In genomic region chr4:4427886-4428285, GRCh38 we compare ENCODE assay signal across 18 cellular contexts. TPM values are rescaled to one million over a fixed set of nuclear protein-coding genes. Genes with fewer than 3 reads are reported as not detected.
DNase-seq lines count a peak whose midpoint lies in the region; ATAC-seq and TF ChIP-seq lines count a peak whose summit lies in the region.
"Had no signal": no experiment of that assay in that cellular context is flagged by ENCODE, and none has a peak within 500 bp of the region (broad histone marks: within the 10 kb centered on the region; RNA-seq: fewer than 3 reads in every experiment).

No MANE protein-coding gene starts in this region.

- H3K27me3 ChIP-seq in HCT116 (ENCODE audit: insufficient read depth, low read length) = no peaks in the 10 kb centered on the region
- no peaks in the 10 kb centered on the region for H3K27me3 ChIP-seq in layer of hippocampus (ENCODE audit: control insufficient read depth, insufficient read depth, low read length)
- no peaks in the 10 kb centered on the region for H3K27me3 ChIP-seq in smooth muscle cell (ENCODE audit: low read depth)
- H3K27me3 ChIP-seq: SJSA1 had no signal

- H3K27me3 Mint-ChIP-seq in T-helper 17 cell = no peaks in the 10 kb centered on the region

- H3K79me2 ChIP-seq in HCT116 (ENCODE audit: insufficient read depth, low read length) (no peaks in the 10 kb centered on the region), smooth muscle cell (ENCODE audit: low read depth) (no peaks in the 10 kb centered on the region)

- H3K9me3 ChIP-seq in HCT116 (ENCODE audit: control insufficient read depth in 1 of 2, insufficient read depth in 1 of 2, low read depth in 1 of 2, low read length in 2 of 2) = no peaks in the 10 kb centered on the region
- no peaks in the 10 kb centered on the region for H3K9me3 ChIP-seq in T-helper 17 cell (ENCODE audit: control insufficient read depth, low read length, poor library complexity, severe bottlenecking)
- H3K9me3 ChIP-seq in smooth muscle cell (replicated peaks; ENCODE audit: low read depth) = no peaks in the 10 kb centered on the region
- H3K9me3 ChIP-seq: SJSA1 had no signal

- CTCF ChIA-PET in HCT116 (lab: Charles Lee) = no interaction called here

- TF ChIP-seq POLR2A in HCT116 (IDR thresholded peaks at IDR 0.05; ENCODE audit: borderline replicate concordance, extremely low read depth, insufficient read depth, insufficient read length) = no peak

- H3K9me2 ChIP-seq in HCT116 (ENCODE audit: insufficient read depth) = no peaks in the 10 kb centered on the region

- BruUV-seq in HCT116 (replicated peaks; lab: Mats Ljungman, UMichigan) = no TSS peak

- TF ChIP-seq RAD21 in HCT116 (IDR thresholded peaks at IDR 0.05; ENCODE audit: low read depth) = no peak

- POLR2A ChIA-PET in HCT116 (lab: Charles Lee) = no interaction called here

- no peaks in the 10 kb centered on the region for H3F3A ChIP-seq in smooth muscle cell (ENCODE audit: low read depth)

- no peak overlapping the region for H2AFZ ChIP-seq in HCT116 (ENCODE audit: low read depth, low read length, poor library complexity, severe bottlenecking)
- H2AFZ ChIP-seq in smooth muscle cell (ENCODE audit: low read depth) = no peak overlapping the region
- H2AFZ ChIP-seq: PC-9 had no signal

- H3K27ac Mint-ChIP-seq in T-helper 17 cell = peak overlapping the region; percentile 91
- H3K27ac Mint-ChIP-seq: CD14-positive monocyte, H9 had no signal

- no peak for DNase-seq in HCT116 (ENCODE audit: low read depth, low spot score)
- DNase-seq in T-helper 17 cell = no peak
- DNase-seq in smooth muscle cell (lab: John Stamatoyannopoulos, UW; ENCODE audit: unreplicated experiment) = no peak
- DNase-seq in NCI-H1694 (lab: John Stamatoyannopoulos, UW) = no peak
- DNase-seq in HT-29 (ENCODE audit: low spot score) = no peak
- DNase-seq in substantia nigra (lab: John Stamatoyannopoulos, UW) = no peak
- DNase-seq: ACHN, AML-193, COR-L47, H9, NCI-H1417 treated with DMSO at 0.1 percent for 48 hours, NCI-H2029, NCI-H510A treated with DMSO at 0.1 percent for 48 hours, PC-9 had no signal

- H3K4me1 Mint-ChIP-seq in T-helper 17 cell = peaks cover 17% of the 10 kb centered on the region
- H3K4me1 Mint-ChIP-seq: CD14-positive monocyte had no signal

- no peak for TF ChIP-seq CTCF in HCT116 (IDR thresholded peaks at IDR 0.05 in 2 of 3, conservative IDR thresholded peaks at IDR 0.05 in 1 of 3; ENCODE audit: borderline replicate concordance in 1 of 3, insufficient read depth in 1 of 3, low read depth in 2 of 3, low read length in 2 of 3)
- TF ChIP-seq CTCF in smooth muscle cell (IDR thresholded peaks at IDR 0.05; ENCODE audit: borderline replicate concordance, insufficient read depth, poor library complexity, severe bottlenecking) = no peak

- intact Hi-C loops in HCT116 (cut with micrococcal nuclease) = no loop called here

- H3K36me3 ChIP-seq in HCT116 (ENCODE audit: control insufficient read depth in 1 of 2, insufficient read depth in 2 of 2, low read length in 2 of 2) = no peaks in the 10 kb centered on the region; a peak in 1 of 4 replicates
- H3K36me3 ChIP-seq in smooth muscle cell (ENCODE audit: low read depth) = no peaks in the 10 kb centered on the region

- peaks cover 0 to 27% of the 10 kb centered on the region in 2 experiments; a peak in 1 of 4 replicates for H3K4me1 ChIP-seq in HCT116 (ENCODE audit: control insufficient read depth in 1 of 2, insufficient read depth in 2 of 2, low read length in 2 of 2)
- peaks cover 9% of the 10 kb centered on the region for H3K4me1 ChIP-seq in smooth muscle cell (ENCODE audit: low read depth)

- peaks cover 2% of the 10 kb centered on the region for H3K36me3 Mint-ChIP-seq in T-helper 17 cell (ENCODE audit: low read depth)

- no peak; the same call in 1 of the 2 replicates for ATAC-seq in HCT116
- ATAC-seq in T-helper 17 cell = no peak
- ATAC-seq: K562 had no signal

- no peaks in the 10 kb centered on the region for H4K20me1 ChIP-seq in HCT116 (ENCODE audit: insufficient read depth)
- peaks cover 21% of the 10 kb centered on the region for H4K20me1 ChIP-seq in smooth muscle cell (ENCODE audit: low read depth)

- H3K9ac ChIP-seq in HCT116 (ENCODE audit: low read length) (no peak overlapping the region), smooth muscle cell (ENCODE audit: low read depth) (no peak overlapping the region)

- 0 out of 2 replicates have a peak overlapping the region, but pooled peaks have one; percentile 18 for H3K4me2 ChIP-seq in HCT116 (ENCODE audit: low read length)
- no peak overlapping the region for H3K4me2 ChIP-seq in smooth muscle cell
- H3K4me2 ChIP-seq: PC-9 had no signal

- 80% methylated on average over 5 of the region's 5 CpGs for WGBS in smooth muscle cell (ENCODE audit: low lambda C conversion rate)

- H3K4me3 ChIP-seq in HCT116 (replicated peaks in 1 of 2; ENCODE audit: low read depth in 1 of 2, low read length in 2 of 2) (no peak overlapping the region), smooth muscle cell (no peak overlapping the region)
- H3K4me3 ChIP-seq: K562, PC-9, SJSA1 had no signal

- RAD21 ChIA-PET in HCT116 (lab: Charles Lee; ENCODE audit: low non-redundant PET in 1 of 2, low total read pairs in 2 of 2, uncharacterized antibody in 2 of 2, unreplicated experiment in 2 of 2) = no interaction called here

- H3K27ac ChIP-seq in HCT116 (ENCODE audit: low read depth, low read length) (no peak overlapping the region), layer of hippocampus (ENCODE audit: low read depth, low read length) (peak overlapping the region; percentile 9), smooth muscle cell (ENCODE audit: low read depth) (peak overlapping the region; percentile 6), substantia nigra (ENCODE audit: low read depth, low read length, poor library complexity, severe bottlenecking) (no peak overlapping the region)
- H3K27ac ChIP-seq: PC-9, SJSA1 had no signal

- no peak overlapping the region for H3K4me3 Mint-ChIP-seq in T-helper 17 cell
- H3K4me3 Mint-ChIP-seq: CD14-positive monocyte, H9 had no signal

TF ChIP-seq in HCT116, 20 proteins besides CTCF, POLR2A, EP300 and RAD21 (continues in another document):
- 0 out of 2 replicates have a peak, but pooled peaks have one; percentile 2 for TF ChIP-seq SP1 (IDR thresholded peaks at IDR 0.05; ENCODE audit: low read depth)
- TF ChIP-seq YY1 (IDR thresholded peaks at IDR 0.05; ENCODE audit: extremely low read depth, insufficient replicate concordance, low read depth, low read length) = no peak
- no peak for TF ChIP-seq ZBTB33 (IDR thresholded peaks at IDR 0.05; ENCODE audit: extremely low read depth, insufficient replicate concordance, low read length)
- TF ChIP-seq SRF (IDR thresholded peaks at IDR 0.05; ENCODE audit: low read depth) = no peak
- no peak for TF ChIP-seq ZNF274 (IDR thresholded peaks at IDR 0.05; ENCODE audit: low read depth, low read length)
- TF ChIP-seq MAX (IDR thresholded peaks at IDR 0.05) = 0 out of 2 replicates have a peak, but pooled peaks have one; percentile 4
- no peak for TF ChIP-seq CBX3 (IDR thresholded peaks at IDR 0.05; ENCODE audit: low read depth)
- no peak for TF ChIP-seq REST (IDR thresholded peaks at IDR 0.05; ENCODE audit: low read depth)
- TF ChIP-seq SIN3A (IDR thresholded peaks at IDR 0.05; ENCODE audit: low read depth) = no peak
- TF ChIP-seq TCF7L2 (IDR thresholded peaks at IDR 0.05; ENCODE audit: borderline replicate concordance, extremely low read depth, insufficient read depth, insufficient read length) = no peak

RNA-seq across cellular contexts. Expression of gene NSG1, which starts 41.0 kb away (rescaled TPM):
- total RNA-seq in HCT116 (2021; ENCODE audit: unreplicated experiment) = 0.12 TPM
- 0.01 and 0.05 TPM in 2 replicates for polyA plus RNA-seq in HCT116 (2012)
- 10 to 100 TPM; 13.1 to 50.9 TPM for total RNA-seq in T-helper 17 cell
- total RNA-seq in smooth muscle cell = 11.4 and 15.4 TPM in 2 replicates
- polyA plus RNA-seq in smooth muscle cell = 8.4 and 19.0 TPM in 2 replicates
- total RNA-seq in HT-29 (2014; rRNA removed; shearing (Covaris generic)) = not detected in 2 replicates
- total RNA-seq: K562, PC-9, SJSA1 had no signal
- polyA plus RNA-seq: K562 had no signal

Comparison
In these comparisons a context has a peak if more than half of its experiments do, and no peak if none do; other contexts are left out.
1. H3K27ac ChIP-seq: peak in layer of hippocampus (single experiment) and smooth muscle cell (single experiment); none in HCT116 (single experiment) and substantia nigra (single experiment).
2. RNA of gene NSG1, which starts 41.0 kb away (total RNA-seq): 13.1 to 50.9 TPM in T-helper 17 cell and 11.4 to 15.4 TPM in smooth muscle cell; 0.12 TPM in HCT116 (single experiment) and not detected in HT-29; every median in the first group is over 10 times any median in the second.